In the genomic region with DNA sequence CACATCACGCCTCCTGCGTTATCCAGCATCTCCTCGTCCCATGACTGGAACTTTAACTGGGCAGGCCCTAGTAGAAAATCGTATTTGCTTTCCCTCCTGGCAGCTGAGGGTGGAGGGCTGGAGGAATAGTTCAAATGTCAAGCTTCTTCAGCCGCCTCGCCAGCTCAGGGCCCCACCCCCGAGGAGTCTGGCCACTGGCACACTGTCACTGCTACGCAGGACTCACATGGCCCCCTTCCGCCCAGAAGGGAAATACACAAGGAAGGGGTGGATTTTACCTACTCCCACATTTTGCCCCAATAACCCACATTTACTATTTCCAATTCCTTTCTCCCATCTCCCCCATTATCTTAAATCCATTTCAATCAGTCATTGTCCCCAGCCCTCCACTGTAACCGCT, we compare ENCODE assay signal across 25 cellular contexts. TPM values are rescaled to one million over a fixed set of nuclear protein-coding genes. Genes with fewer than 3 reads are reported as not detected.
DNase-seq lines count a peak whose midpoint lies in the region; ATAC-seq and TF ChIP-seq lines count a peak whose summit lies in the region.
"Had no signal": no experiment of that assay in that cellular context is flagged by ENCODE, and none has a peak within 500 bp of the region (broad histone marks: within the 10 kb centered on the region; RNA-seq: fewer than 3 reads in every experiment).

No MANE protein-coding gene starts in this region.

- no peak overlapping the region for H3K27ac Mint-ChIP-seq in H9
- H3K27ac Mint-ChIP-seq in neural progenitor cell = no peak overlapping the region
- H3K27ac Mint-ChIP-seq: B cell, CD14-positive monocyte had no signal

- no peak overlapping the region for H3T11ph ChIP-seq in H9 (ENCODE audit: low read length)

- no peak overlapping the region for H3K4ac ChIP-seq in H9 (ENCODE audit: low read depth, low read length)

- H3K27me3 ChIP-seq in H9 (ENCODE audit: insufficient read depth, low read length) (no peaks in the 10 kb centered on the region), neural progenitor cell (peaks cover 21% of the 10 kb centered on the region)

- H3K9me3 Mint-ChIP-seq in H9 (no peaks in the 10 kb centered on the region; a peak in 1 of 5 replicates), neural progenitor cell (no peaks in the 10 kb centered on the region)

- no peaks in the 10 kb centered on the region for H3K36me3 ChIP-seq in neural progenitor cell
- H3K36me3 ChIP-seq: HAP-1 had no signal

- peaks cover 4 to 8% of the 10 kb centered on the region in 2 experiments; a peak in 3 of 4 replicates for H3K4me1 Mint-ChIP-seq in H9
- peaks cover 2% of the 10 kb centered on the region for H3K4me1 Mint-ChIP-seq in neural progenitor cell
- H3K4me1 Mint-ChIP-seq: B cell, CD14-positive monocyte had no signal

- no peak overlapping the region for H4K5ac ChIP-seq in H9 (ENCODE audit: insufficient read length, low read depth, low read length)

- H3K23me2 ChIP-seq in H9 (ENCODE audit: insufficient read length, low read depth, low read length, poor library complexity, severe bottlenecking) = no peaks in the 10 kb centered on the region

- H3K27me3 Mint-ChIP-seq in H9 (ENCODE audit: low read depth) = peaks cover 34% of the 10 kb centered on the region
- H3K27me3 Mint-ChIP-seq in neural progenitor cell (ENCODE audit: insufficient read depth, low read depth) = peaks cover 15% of the 10 kb centered on the region

- H4K20me1 ChIP-seq in H9 (ENCODE audit: control insufficient read depth, insufficient read depth, insufficient read length) (no peaks in the 10 kb centered on the region), neural progenitor cell (ENCODE audit: low read depth) (no peaks in the 10 kb centered on the region)

- H3K9ac ChIP-seq in H9 (ENCODE audit: extremely low read depth, insufficient read length, low read length) (no peak overlapping the region), neural progenitor cell (no peak overlapping the region)
- H3K9ac ChIP-seq: KMS-11 had no signal

- no peak overlapping the region for H3K18ac ChIP-seq in H9 (ENCODE audit: insufficient read length, low read depth, low read length)

- H3K4me3 Mint-ChIP-seq in H9 (no peak overlapping the region), neural progenitor cell (no peak overlapping the region)
- H3K4me3 Mint-ChIP-seq: B cell, CD14-positive monocyte had no signal

- no peaks in the 10 kb centered on the region for H3K79me1 ChIP-seq in H9 (ENCODE audit: insufficient read depth, low read depth, low read length, poor library complexity, severe bottlenecking)

- no peak overlapping the region for H2BK12ac ChIP-seq in H9 (ENCODE audit: insufficient read length, low read depth, low read length)

- no peak overlapping the region for H3K56ac ChIP-seq in H9 (ENCODE audit: insufficient read length, low read depth, low read length)

- H2BK120ac ChIP-seq in H9 (ENCODE audit: low read depth, low read length, poor library complexity, severe bottlenecking) = no peak overlapping the region

- no peak overlapping the region for H4K8ac ChIP-seq in H9 (replicated peaks; ENCODE audit: insufficient read length, low read depth, low read length)

- DNase-seq in H9 (no peak), ecto neural progenitor cell (ENCODE audit: low spot score) (peak; percentile 63), islet precursor cell (peak; percentile 55), neural progenitor cell (ENCODE audit: low spot score) (peak; percentile 27), NCI-H1092 (lab: John Stamatoyannopoulos, UW) (no peak), hepatic stellate cell (ENCODE audit: low spot score) (no peak), NCI-H1105 (lab: John Stamatoyannopoulos, UW) (no peak)
- DNase-seq: GDM1, NCI-H1694, NCI-H2081, NCI-H2171 treated with DMSO at 0.1 percent for 48 hours, NCI-H446, NCI-H526 treated with DMSO at 0.1 percent for 48 hours, PC-3, RPMI8226, SHP77 had no signal

- H3K27ac ChIP-seq in H9 (ENCODE audit: insufficient read length, low read depth, low read length) (no peak overlapping the region), neural progenitor cell (no peak overlapping the region)
- H3K27ac ChIP-seq: A549, KMS-11, SK-N-MC had no signal

- TF ChIP-seq CTCF in H9 (conservative IDR thresholded peaks at IDR 0.05) (peak; percentile 35; the same call in 2 of the 3 replicates), neural progenitor cell (IDR thresholded peaks at IDR 0.05) (no peak)

- H2BK5ac ChIP-seq in H9 (ENCODE audit: insufficient read length, low read length) = no peak overlapping the region

- H3K4me1 ChIP-seq in H9 (ENCODE audit: insufficient read depth, low read length) (no peaks in the 10 kb centered on the region; the same call in 1 of the 2 replicates), neural progenitor cell (no peaks in the 10 kb centered on the region)
- H3K4me1 ChIP-seq: A549, HAP-1 had no signal

- no peaks in the 10 kb centered on the region for H3F3A ChIP-seq in neural progenitor cell (ENCODE audit: low read depth)

- 100% methylated on average over 1 of the region's 10 CpGs for WGBS in H9 (ENCODE audit: extremely low coverage, insufficient read length, low lambda C conversion rate)

- no peak overlapping the region for H2BK15ac ChIP-seq in H9 (ENCODE audit: low read depth, low read length)

- H2BK20ac ChIP-seq in H9 (ENCODE audit: low read depth, low read length, poor library complexity, severe bottlenecking) = no peak overlapping the region

- H3K4me3 ChIP-seq in neural progenitor cell = no peak overlapping the region
- H3K4me3 ChIP-seq: A549, HAP-1, SK-N-MC had no signal

- H4K91ac ChIP-seq in H9 (ENCODE audit: insufficient read length, low read depth, low read length) = no peak overlapping the region

- H3K23ac ChIP-seq in H9 (ENCODE audit: insufficient read length, low read depth, low read length) = no peak overlapping the region

- no peak overlapping the region for H3K14ac ChIP-seq in H9 (ENCODE audit: insufficient read depth, low read length)

- H3K79me2 ChIP-seq in H9 (ENCODE audit: insufficient read depth, low read length) = no peaks in the 10 kb centered on the region
- H3K79me2 ChIP-seq in neural progenitor cell (ENCODE audit: low read depth) = no peaks in the 10 kb centered on the region

- no peak overlapping the region for H2AFZ ChIP-seq in H9 (ENCODE audit: low read length)
- peak overlapping the region; percentile 50 for H2AFZ ChIP-seq in neural progenitor cell (replicated peaks)

- no peaks in the 10 kb centered on the region for H3K9me3 ChIP-seq in H9 (ENCODE audit: control insufficient read depth, low read depth, low read length)
- no peaks in the 10 kb centered on the region for H3K9me3 ChIP-seq in neural progenitor cell (ENCODE audit: low read depth)
- H3K9me3 ChIP-seq: A549, HAP-1 had no signal

- no peak for ATAC-seq in GM18867 (IDR thresholded peaks at IDR 0.05; ENCODE audit: unreplicated experiment)
- ATAC-seq: PC-3 had no signal

- no peak overlapping the region for H2AK5ac ChIP-seq in H9 (ENCODE audit: insufficient read length, low read length)

- H3K4me2 ChIP-seq in H9 (ENCODE audit: insufficient read depth, insufficient read length, low read length) (no peak overlapping the region), neural progenitor cell (no peak overlapping the region)
- H3K4me2 ChIP-seq: A549, KMS-11 had no signal

- H3K36me3 Mint-ChIP-seq in H9 (ENCODE audit: insufficient read depth in 1 of 3, low read depth in 3 of 3) (no peaks in the 10 kb centered on the region), neural progenitor cell (no peaks in the 10 kb centered on the region)
- H3K36me3 Mint-ChIP-seq: CD14-positive monocyte had no signal

RNA-seq across cellular contexts. Expression of a gene that starts 8.6 kb away (rescaled TPM):
- total RNA-seq in H9 (2021) (not detected in 2 replicates), neural progenitor cell (ENCODE audit: low replicate concordance) (0.31 TPM in 1 of 2 replicates, not detected in the other)
- total RNA-seq: Daoy, HT1080, PC-3 had no signal

RNA-seq across cellular contexts. Expression of a gene that starts 40.1 kb away (rescaled TPM):
- 0.17 and 0.20 TPM in 2 replicates for total RNA-seq in H9 (2021)
- 0.12 TPM in 1 of 2 replicates, not detected in the other for total RNA-seq in neural progenitor cell (ENCODE audit: low replicate concordance)
- total RNA-seq: B cell, HT1080, PC-3 had no signal

Comparison
In these comparisons a context has a peak if more than half of its experiments do, and no peak if none do; other contexts are left out.
1. DNase-seq: peak in ecto neural progenitor cell (single experiment), islet precursor cell (single experiment) and neural progenitor cell (single experiment); none in H9 (single experiment), NCI-H1092 (single experiment), hepatic stellate cell (single experiment) and NCI-H1105 (single experiment).